Comparison of ENCODE assay signal across 8 cellular contexts in genomic region chr3:151085889-151086483, GRCh38. TPM values are rescaled to one million over a fixed set of nuclear protein-coding genes. Genes with fewer than 3 reads are reported as not detected.
DNase-seq lines count a peak whose midpoint lies in the region; ATAC-seq and TF ChIP-seq lines count a peak whose summit lies in the region.

No MANE protein-coding gene starts in this region.

- WGBS in upper lobe of left lung, 2 donors: 0 to 1% methylated on average over 7 to 43 of the region's 60 CpGs

- peaks cover 5% of the 10 kb centered on the region for H3K4me1 Mint-ChIP-seq in T-helper 1 cell treated with Interleukin-12 subunit alpha and Interleukin-12 subunit beta and Interleukin-4 antibody, amounts not matched to agents 30 μg/mL and 1 μg/mL, for 36 hours (ENCODE audit: low read depth)
- H3K4me1 Mint-ChIP-seq in effector memory CD8-positive, alpha-beta T cell (ENCODE audit: low read depth in 2 of 2): peaks cover 0 to 11% of the 10 kb centered on the region in 2 donors

- H3K4me3 Mint-ChIP-seq in T-helper 1 cell treated with Interleukin-12 subunit alpha and Interleukin-12 subunit beta and Interleukin-4 antibody, amounts not matched to agents 30 μg/mL and 1 μg/mL, for 36 hours: peak overlapping the region; percentile 86
- peak overlapping the region; percentile 79 to 89 for H3K4me3 Mint-ChIP-seq in effector memory CD8-positive, alpha-beta T cell

- H3K27me3 Mint-ChIP-seq in T-helper 1 cell treated with Interleukin-12 subunit alpha and Interleukin-12 subunit beta and Interleukin-4 antibody, amounts not matched to agents 30 μg/mL and 1 μg/mL, for 36 hours (ENCODE audit: low read depth): peaks cover 60% of the 10 kb centered on the region
- peaks cover 54 to 65% of the 10 kb centered on the region in 2 donors for H3K27me3 Mint-ChIP-seq in effector memory CD8-positive, alpha-beta T cell

- peaks cover 18 to 29% (median 24%) of the 10 kb centered on the region in 4 donors for H3K4me1 ChIP-seq in upper lobe of left lung

- no peak for TF ChIP-seq EP300 in upper lobe of left lung (IDR thresholded peaks at IDR 0.05)

- peak; percentile 8 for DNase-seq in stimulated activated CD4-positive, alpha-beta T cell treated with anti-CD3 and anti-CD28 coated beads, Interleukin-12 subunit alpha, Interleukin-12 subunit beta, amount 100 ng/mL, for 4 hours
- no peak for DNase-seq in stimulated activated CD4-positive, alpha-beta T cell treated with anti-CD3 and anti-CD28 coated beads, Interleukin-4, amount 100 ng/mL, for 24 hours
- DNase-seq in effector memory CD8-positive, alpha-beta T cell: peak in 1 of 3 experiments; percentile 6
- DNase-seq in mucosa of gallbladder (ENCODE audit: low spot score) (peak; percentile 10), upper lobe of left lung (peak in 1 of 2 donors; percentile 87), DMS153 (lab: John Stamatoyannopoulos, UW) (no peak)

- peaks cover 3% of the 10 kb centered on the region for H3K36me3 Mint-ChIP-seq in T-helper 1 cell treated with Interleukin-12 subunit alpha and Interleukin-12 subunit beta and Interleukin-4 antibody, amounts not matched to agents 30 μg/mL and 1 μg/mL, for 36 hours (ENCODE audit: low read depth)
- peaks cover 12% of the 10 kb centered on the region for H3K36me3 Mint-ChIP-seq in effector memory CD8-positive, alpha-beta T cell (ENCODE audit: insufficient read depth)

- no peaks in the 10 kb centered on the region for H3K9me3 Mint-ChIP-seq in T-helper 1 cell treated with Interleukin-12 subunit alpha and Interleukin-12 subunit beta and Interleukin-4 antibody, amounts not matched to agents 30 μg/mL and 1 μg/mL, for 36 hours
- no peaks in the 10 kb centered on the region for H3K9me3 Mint-ChIP-seq in effector memory CD8-positive, alpha-beta T cell

- no peaks in the 10 kb centered on the region for H3K9me3 ChIP-seq in upper lobe of left lung

- TF ChIP-seq POLR2A in upper lobe of left lung (IDR thresholded peaks at IDR 0.05): no peak

- peak; percentile 19 for ATAC-seq in HG03342 (IDR thresholded peaks at IDR 0.05; ENCODE audit: unreplicated experiment)
- ATAC-seq in effector memory CD8-positive, alpha-beta T cell (replicated peaks): peak; percentile 23
- ATAC-seq in upper lobe of left lung (ENCODE audit: low FRiP score in 2 of 2): peak in 1 of 2 donors; percentile 67

- H3K27ac Mint-ChIP-seq in T-helper 1 cell treated with Interleukin-12 subunit alpha and Interleukin-12 subunit beta and Interleukin-4 antibody, amounts not matched to agents 30 μg/mL and 1 μg/mL, for 36 hours: no peak overlapping the region
- peak overlapping the region in 1 of 2 donors; percentile 86 for H3K27ac Mint-ChIP-seq in effector memory CD8-positive, alpha-beta T cell

- peaks cover 0 to 10% (median 5%) of the 10 kb centered on the region in 4 donors for H3K27me3 ChIP-seq in upper lobe of left lung

- TF ChIP-seq CTCF in upper lobe of left lung (IDR thresholded peaks at IDR 0.05): no peak

- H3K36me3 ChIP-seq in upper lobe of left lung: no peaks in the 10 kb centered on the region

- H3K4me3 ChIP-seq in upper lobe of left lung: peak overlapping the region; percentile 23 to 75 (median 52)

- no peak overlapping the region for H3K27ac ChIP-seq in upper lobe of left lung

RNA-seq across cellular contexts. Expression of gene MED12L, which starts 0.5 kb away (rescaled TPM):
- total RNA-seq in mucosa of gallbladder (7.5 TPM), upper lobe of left lung (1 to 10 TPM in 1 of 6 donors, under 1 TPM in 3, not detected in 2; 0.27 to 1.5 (median 0.31) TPM)

Comparison
In these comparisons a context has a peak if more than half of its experiments do, and no peak if none do; other contexts are left out.
1. DNase-seq: peak in stimulated activated CD4-positive, alpha-beta T cell treated with anti-CD3 and anti-CD28 coated beads, Interleukin-12 subunit alpha, Interleukin-12 subunit beta, amount 100 ng/mL, for 4 hours (single experiment) and mucosa of gallbladder (single experiment); none in stimulated activated CD4-positive, alpha-beta T cell treated with anti-CD3 and anti-CD28 coated beads, Interleukin-4, amount 100 ng/mL, for 24 hours (single experiment) and DMS153 (single experiment).